20 cellular contexts compared by ENCODE assay signal in genomic region chr6:100084301-100085161, GRCh38.
A peak's percentile ranks its signal among the peaks of the same experiment; 100 is the strongest.
DNase-seq lines count a peak whose midpoint lies in the region; ATAC-seq and TF ChIP-seq lines count a peak whose summit lies in the region.
"Had no signal": no experiment of that assay in that cellular context is flagged by ENCODE, and none has a peak within 500 bp of the region (broad histone marks: within the 10 kb centered on the region; RNA-seq: fewer than 3 reads in every experiment).

No MANE protein-coding gene starts in this region.

- no CpG with 5 or more reads among the region's 4 CpGs for WGBS in IMR-90 (ENCODE audit: extremely low coverage in 2 of 2, insufficient read length in 1 of 2), 2 experiments

- H3K27me3 ChIP-seq in BJ (ENCODE audit: control insufficient read depth, insufficient read depth, low read length), result no peaks in the 10 kb centered on the region
- H3K27me3 ChIP-seq in IMR-90 (ENCODE audit: control insufficient read depth, insufficient read depth, low read length), result no peaks in the 10 kb centered on the region; the same call in 1 of the 2 replicates
- H3K27me3 ChIP-seq: neural progenitor cell, suprapubic skin had no signal

- no peak for TF ChIP-seq POLR2A in IMR-90 (IDR thresholded peaks at IDR 0.05; ENCODE audit: low read depth, low read length)

- H4K8ac ChIP-seq in IMR-90 (ENCODE audit: low read depth in 2 of 2, low read length in 2 of 2), result no peak overlapping the region

- no peaks in the 10 kb centered on the region for H3K4me1 ChIP-seq in IMR-90 (ENCODE audit: control insufficient read depth, insufficient read depth, low read length)
- H3K4me1 ChIP-seq: neural progenitor cell, suprapubic skin had no signal

- H3K27ac ChIP-seq in IMR-90 (ENCODE audit: insufficient read depth, low read length), result no peak overlapping the region
- H3K27ac ChIP-seq: neural progenitor cell, suprapubic skin had no signal

- dilution Hi-C loops in IMR-90 (cut with HindIII; ENCODE audit: low sequenced_read_pairs, unreplicated experiment), result no loop called here

- CTCF ChIA-PET in BJ (lab: Yijun Ruan, JAX), result interaction anchor here (0.6 to 2.4 kb wide), 2 partner anchors 129 to 216 kb away, joined by 3 to 8 read pairs; no protein-coding TSS in a partner anchor
- CTCF ChIA-PET in IMR-90 (lab: Yijun Ruan, JAX), result no interaction called here

- H2BK20ac ChIP-seq in IMR-90 (ENCODE audit: low read depth, low read length), result no peak overlapping the region

- TF ChIP-seq RAD21 in IMR-90 (IDR thresholded peaks at IDR 0.05; ENCODE audit: low read length), result no peak

- H3K79me1 ChIP-seq in IMR-90 (ENCODE audit: low read depth in 1 of 2, low read length in 2 of 2), result no peaks in the 10 kb centered on the region

- no peaks in the 10 kb centered on the region for H3K36me3 ChIP-seq in BJ (ENCODE audit: control insufficient read depth, insufficient read depth, low read length)
- H3K36me3 ChIP-seq in IMR-90 (ENCODE audit: control insufficient read depth, insufficient read depth, low read length), result no peaks in the 10 kb centered on the region
- H3K36me3 ChIP-seq: neural progenitor cell, suprapubic skin had no signal

- H3K4me3 ChIP-seq in BJ (ENCODE audit: low read depth, low read length) (no peak overlapping the region), IMR-90 (ENCODE audit: insufficient read depth, low read depth, low read length) (no peak overlapping the region), astrocyte of the spinal cord (ENCODE audit: low read depth, low read length) (no peak overlapping the region)
- H3K4me3 ChIP-seq: neural progenitor cell, suprapubic skin had no signal

- H3K23ac ChIP-seq in IMR-90 (ENCODE audit: low read depth, low read length), result no peak overlapping the region

- TF ChIP-seq CTCF in BJ (IDR thresholded peaks at IDR 0.05; ENCODE audit: insufficient read depth, low read depth, low read length) (no peak), IMR-90 (conservative IDR thresholded peaks at IDR 0.05; ENCODE audit: low read depth, low read length) (no peak), astrocyte of the spinal cord (IDR thresholded peaks at IDR 0.05; ENCODE audit: low read depth, low read length) (no peak), omental fat pad (IDR thresholded peaks at IDR 0.05) (no peak)

- H3K9me1 ChIP-seq in IMR-90 (ENCODE audit: insufficient read depth, low read length), result no peaks in the 10 kb centered on the region

- no peak overlapping the region for H3K14ac ChIP-seq in IMR-90 (replicated peaks; ENCODE audit: low read depth, low read length)

- intact Hi-C loops in IMR-90 (cut with micrococcal nuclease), result no loop called here

- no peak overlapping the region for H3K56ac ChIP-seq in IMR-90 (ENCODE audit: extremely low read depth, insufficient read depth, low read length)

- no peak overlapping the region for H2BK120ac ChIP-seq in IMR-90 (ENCODE audit: low read depth, low read length)

- no peak overlapping the region for H2AK9ac ChIP-seq in IMR-90 (replicated peaks; ENCODE audit: low read depth, low read length, poor library complexity)

- DNase-seq in BJ (ENCODE audit: low read depth) (peak; percentile 83), IMR-90 (peak; percentile 2), astrocyte of the spinal cord (ENCODE audit: low read depth, low spot score) (peak; percentile 55), omental fat pad (ENCODE audit: low spot score) (no peak), activated T-cell treated with anti-CD3 and anti-CD28 coated beads for 4 hours (no peak)
- no peak for DNase-seq in stimulated activated naive CD4-positive, alpha-beta T cell treated with Interleukin-2 at 50 U/mL for 16 hours (lab: John Stamatoyannopoulos, UW)
- DNase-seq: activated CD4-positive, alpha-beta memory T cell treated with anti-CD3 and anti-CD28 coated beads for 36 hours; activated naive CD4-positive, alpha-beta T cell treated with Interleukin-2 at 50 U/mL for 16 hours; anterior cingulate cortex; CD8-positive, alpha-beta memory T cell; DMS79 treated with DMSO at 0.1 percent for 48 hours; NCI-H1436; NCI-H2171 treated with DMSO at 0.1 percent for 48 hours; NCI-H69; T-helper 17 cell had no signal

- H2AK5ac ChIP-seq in IMR-90 (ENCODE audit: low read depth, low read length), result no peak overlapping the region

- POLR2A ChIA-PET in BJ (lab: Charles Lee) (no interaction called here), IMR-90 (lab: Charles Lee; ENCODE audit: unreplicated experiment) (no interaction called here)

- no peak overlapping the region for H3K4me2 ChIP-seq in IMR-90 (ENCODE audit: low read depth, low read length)
- H3K4me2 ChIP-seq: neural progenitor cell had no signal

- no peak overlapping the region for H3K9ac ChIP-seq in IMR-90 (ENCODE audit: low read depth, low read length)
- H3K9ac ChIP-seq: neural progenitor cell had no signal

- no peak overlapping the region for H4K91ac ChIP-seq in IMR-90 (ENCODE audit: insufficient read depth, low read depth, low read length)

- no peaks in the 10 kb centered on the region for H4K20me1 ChIP-seq in IMR-90 (ENCODE audit: insufficient read depth, low read length)

- ATAC-seq in IMR-90 (ENCODE audit: low read depth), result no peak
- ATAC-seq in omental fat pad (ENCODE audit: low FRiP score), result peak; percentile 17
- no peak for ATAC-seq in HG02852 (IDR thresholded peaks at IDR 0.05; ENCODE audit: unreplicated experiment)
- ATAC-seq in GM18867 (IDR thresholded peaks at IDR 0.05; ENCODE audit: unreplicated experiment), result no peak
- ATAC-seq: Right ventricle myocardium inferior, T-helper 17 cell had no signal

- in situ Hi-C loops in IMR-90 (cut with MboI; ENCODE audit: low sequenced_read_pairs), result no loop called here
- in situ Hi-C loops in astrocyte of the spinal cord (cut with HindIII; ENCODE audit: low sequenced_read_pairs), result no loop called here

- no peak overlapping the region for H2BK5ac ChIP-seq in IMR-90 (ENCODE audit: low read depth, low read length, poor library complexity, severe bottlenecking)

- no peaks in the 10 kb centered on the region for H3K9me3 ChIP-seq in IMR-90 (ENCODE audit: control insufficient read depth, insufficient read depth, low read length)
- H3K9me3 ChIP-seq: suprapubic skin had no signal

- no peak overlapping the region for H3K4ac ChIP-seq in IMR-90 (ENCODE audit: low read depth, low read length)

- H4K5ac ChIP-seq in IMR-90 (ENCODE audit: low read depth, low read length), result no peak overlapping the region

- no peak overlapping the region for H2AFZ ChIP-seq in IMR-90 (replicated peaks; ENCODE audit: low read length, poor library complexity)
- H2AFZ ChIP-seq: neural progenitor cell had no signal

- no TSS peak for BruUV-seq in IMR-90 (replicated peaks; lab: Mats Ljungman, UMichigan)

- H2BK15ac ChIP-seq in IMR-90 (ENCODE audit: low read depth, low read length), result no peak overlapping the region

- no peak overlapping the region for H3K18ac ChIP-seq in IMR-90 (ENCODE audit: low read depth, low read length)

TF ChIP-seq in IMR-90, 13 proteins besides CTCF, POLR2A, EP300 and RAD21:
- no peak for TF ChIP-seq RCOR1 (IDR thresholded peaks at IDR 0.05; ENCODE audit: insufficient replicate concordance, low read length)
- no peak for TF ChIP-seq ELK1 (IDR thresholded peaks at IDR 0.05; ENCODE audit: borderline replicate concordance, low read depth, low read length)
- no peak for TF ChIP-seq MAFK (IDR thresholded peaks at IDR 0.05; ENCODE audit: low read depth, low read length)
- TF ChIP-seq MXI1 (IDR thresholded peaks at IDR 0.05; ENCODE audit: borderline replicate concordance, low read depth, low read length), result no peak
- no peak for TF ChIP-seq BHLHE40 (IDR thresholded peaks at IDR 0.05; ENCODE audit: low read depth, low read length)
- no peak for TF ChIP-seq CEBPB (IDR thresholded peaks at IDR 0.05; ENCODE audit: low read depth, low read length)
- TF ChIP-seq USF2 (IDR thresholded peaks at IDR 0.05; ENCODE audit: low read depth, low read length), result no peak
- no peak for TF ChIP-seq CHD1 (IDR thresholded peaks at IDR 0.05; ENCODE audit: low read depth, low read length)
- no peak for TF ChIP-seq FOS (IDR thresholded peaks at IDR 0.05; ENCODE audit: low read depth, low read length)
- TF ChIP-seq MAZ (IDR thresholded peaks at IDR 0.05; ENCODE audit: borderline replicate concordance, low read depth, low read length), result no peak
- no peak for TF ChIP-seq SMC3 (IDR thresholded peaks at IDR 0.05; ENCODE audit: low read depth, low read length)
- no peak for TF ChIP-seq NFE2L2 (IDR thresholded peaks at IDR 0.05; ENCODE audit: low read depth, low read length)
- TF ChIP-seq RFX5 (IDR thresholded peaks at IDR 0.05; ENCODE audit: low read depth, low read length), result no peak
TF ChIP-seq in IMR-90: peak in this region for 0.

Comparison
In these comparisons a context has a peak if more than half of its experiments do, and no peak if none do; other contexts are left out.
1. DNase-seq: peak in BJ (single experiment), IMR-90 (single experiment) and astrocyte of the spinal cord (single experiment); none in omental fat pad (single experiment), activated T-cell treated with anti-CD3 and anti-CD28 coated beads for 4 hours (single experiment) and stimulated activated naive CD4-positive, alpha-beta T cell treated with Interleukin-2 at 50 U/mL for 16 hours (single experiment).